Comparison of ENCODE assay signal across 2 cellular contexts in genomic region chr3:49804141-49805041, GRCh38.
TF ChIP-seq lines count a peak whose summit lies in the region.

No MANE protein-coding gene starts in this region.

TF ChIP-seq in SK-N-SH, 30 proteins besides CTCF, POLR2A, EP300 and RAD21 (continued from another document):
- no peak for TF ChIP-seq REST (IDR thresholded peaks at IDR 0.05; ENCODE audit: low read depth, low read length)
- TF ChIP-seq TCF12 (IDR thresholded peaks at IDR 0.05), result no peak
- TF ChIP-seq PBX3 (IDR thresholded peaks at IDR 0.05), result no peak
- TF ChIP-seq SIN3A (IDR thresholded peaks at IDR 0.05; ENCODE audit: borderline replicate concordance, low read depth, low read length), result no peak

TF ChIP-seq in SK-N-SH treated with all-trans-retinoic acid at 6 μM for 48 hours, 23 proteins besides CTCF, POLR2A, EP300 and RAD21 (continued from another document):
- no peak for TF ChIP-seq CSRNP3 (CRISPR knock-in tag; IDR thresholded peaks at IDR 0.05)
- TF ChIP-seq ZNF70 (CRISPR knock-in tag; IDR thresholded peaks at IDR 0.05), result no peak
- TF ChIP-seq RARB (CRISPR knock-in tag; IDR thresholded peaks at IDR 0.05), result no peak
- TF ChIP-seq OSR1 (CRISPR knock-in tag; IDR thresholded peaks at IDR 0.05), result no peak
- TF ChIP-seq GLIS3 (CRISPR knock-in tag; IDR thresholded peaks at IDR 0.05), result no peak
- TF ChIP-seq CREB5 (CRISPR knock-in tag; IDR thresholded peaks at IDR 0.05; ENCODE audit: low read depth), result no peak
- no peak for TF ChIP-seq ZFP3 (CRISPR knock-in tag; IDR thresholded peaks at IDR 0.05)
- TF ChIP-seq ZNF8 (CRISPR knock-in tag; IDR thresholded peaks at IDR 0.05), result no peak
- no peak for TF ChIP-seq CSDC2 (CRISPR knock-in tag; IDR thresholded peaks at IDR 0.05)
- no peak for TF ChIP-seq TCF4 (CRISPR knock-in tag; IDR thresholded peaks at IDR 0.05; ENCODE audit: borderline replicate concordance)
- TF ChIP-seq SNAI2 (CRISPR knock-in tag; IDR thresholded peaks at IDR 0.05), result no peak
- TF ChIP-seq TOX (CRISPR knock-in tag; IDR thresholded peaks at IDR 0.05; ENCODE audit: borderline replicate concordance), result no peak
